8 cellular contexts compared by ENCODE assay signal in genomic region chr15:43376017-43376705, GRCh38. TPM values are rescaled to one million over a fixed set of nuclear protein-coding genes. Genes with fewer than 3 reads are reported as not detected.
A peak's percentile ranks its signal among the peaks of the same experiment; 100 is the strongest.
DNase-seq lines count a peak whose midpoint lies in the region; ATAC-seq lines count a peak whose summit lies in the region.

No MANE protein-coding gene starts in this region.

- peak; percentile 47 to 64 for ATAC-seq in activated CD4-positive, CD25-positive, alpha-beta regulatory T cell treated with anti-CD3 and anti-CD28 coated beads, Interleukin-2, amount 50 U/mL, for 24 hours
- no peak for ATAC-seq in GM18858 (IDR thresholded peaks at IDR 0.05; ENCODE audit: unreplicated experiment)

- DNase-seq in activated CD4-positive, CD25-positive, alpha-beta regulatory T cell treated with anti-CD3 and anti-CD28 coated beads, Interleukin-2, amount 50 U/mL, for 72 hours, result no peak
- DNase-seq in M059J (ENCODE audit: low read depth), result peak; percentile 23
- DNase-seq in activated T-cell treated with anti-CD3 and anti-CD28 coated beads for 48 hours (ENCODE audit: low read depth), result peak; percentile 12
- peak; percentile 10 for DNase-seq in glomerular endothelial cell (ENCODE audit: extremely low read depth, low read depth, low spot score)
- DNase-seq in stimulated activated CD4-positive, alpha-beta T cell treated with anti-CD3 and anti-CD28 coated beads, Interleukin-2, amount 100 ng/mL, for 4 hours (ENCODE audit: low read depth), result peak; percentile 5
- no peak for DNase-seq in NOMO-1 treated with dmso at 0.1 percent for 144 hours (lab: John Stamatoyannopoulos, UW; ENCODE audit: unreplicated experiment)

RNA-seq across cellular contexts. Expression of gene TUBGCP4, which starts 5.3 kb away (rescaled TPM):
- 22.1 and 24.5 TPM in 2 replicates for total RNA-seq in M059J (2014; rRNA removed; shearing (Covaris generic))
- 9.0 and 11.3 TPM in 2 replicates for total RNA-seq in glomerular endothelial cell

RNA-seq across cellular contexts. Expression of gene ZSCAN29, which starts 5.3 kb away (rescaled TPM):
- 19.2 and 28.1 TPM in 2 replicates for total RNA-seq in M059J (2014; rRNA removed; shearing (Covaris generic))
- total RNA-seq in glomerular endothelial cell, result 5.7 and 14.5 TPM in 2 replicates

RNA-seq across cellular contexts. Expression of gene LCMT2, which starts 45.8 kb away (rescaled TPM):
- 4.7 and 8.8 TPM in 2 replicates for total RNA-seq in M059J (2014; rRNA removed; shearing (Covaris generic))
- total RNA-seq in glomerular endothelial cell, result 2.6 and 6.7 TPM in 2 replicates

Comparison
In these comparisons a context has a peak if more than half of its experiments do, and no peak if none do; other contexts are left out.
1. DNase-seq: peak in M059J (single experiment), activated T-cell treated with anti-CD3 and anti-CD28 coated beads for 48 hours (single experiment), glomerular endothelial cell (single experiment) and stimulated activated CD4-positive, alpha-beta T cell treated with anti-CD3 and anti-CD28 coated beads, Interleukin-2, amount 100 ng/mL, for 4 hours (single experiment); none in activated CD4-positive, CD25-positive, alpha-beta regulatory T cell treated with anti-CD3 and anti-CD28 coated beads, Interleukin-2, amount 50 U/mL, for 72 hours (single experiment) and NOMO-1 treated with dmso at 0.1 percent for 144 hours (single experiment).